In the genomic region with DNA sequence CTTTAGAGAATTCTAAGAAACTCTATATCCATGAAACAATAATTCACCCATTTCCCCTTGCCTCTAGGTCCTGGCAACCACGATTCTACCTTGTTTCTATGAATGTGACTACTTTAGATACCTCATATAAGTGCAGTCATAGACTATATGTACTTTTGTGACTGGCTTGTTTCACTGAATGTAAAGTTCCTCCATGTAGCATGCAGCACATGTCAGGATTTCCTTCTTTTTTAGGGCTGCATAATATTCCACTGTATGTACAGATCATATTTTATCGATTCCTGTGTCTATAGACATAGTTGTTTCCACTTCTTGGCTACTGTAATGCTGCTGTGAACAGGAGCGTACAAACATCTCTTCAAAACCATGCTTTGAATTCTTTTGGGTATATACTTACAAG, we compare ENCODE assay signal across 28 cellular contexts.
"Had no signal": no experiment of that assay in that cellular context is flagged by ENCODE, and none has a peak within 500 bp of the region (broad histone marks: within the 10 kb centered on the region; RNA-seq: fewer than 3 reads in every experiment).

No MANE protein-coding gene starts in this region.

- H3K4me1 Mint-ChIP-seq: nephron, neural progenitor cell had no signal

- H3K4me1 ChIP-seq: neural progenitor cell, parathyroid adenoma, psoas muscle, sigmoid colon, thyroid gland, tibial nerve, upper lobe of left lung, vagina had no signal

- H3K27ac Mint-ChIP-seq: natural killer cell; nephron; neural progenitor cell; progenitor cell of endocrine pancreas; stimulated activated effector memory CD8-positive, alpha-beta T cell treated with anti-CD3 and anti-CD28 coated beads, Interleukin-12 subunit alpha, Interleukin-12 subunit beta, amount 100 ng/mL, for 72 hours; stimulated activated naive B cell treated with anti-CD40 and anti-IgM and Interleukin-4, amounts not matched to agents 10 μg/mL and 1 μg/mL and 100 μg/mL, for 72 hours; stimulated activated naive CD8-positive, alpha-beta T cell treated with anti-CD3 and anti-CD28 coated beads, Interleukin-15, Interleukin-2, amounts not matched to agents 100 ng/mL and 50 ng/mL, for 24 hours had no signal

- H3K9ac ChIP-seq: neural progenitor cell, parathyroid adenoma had no signal

- H3K9me3 Mint-ChIP-seq: natural killer cell; stimulated activated effector memory CD8-positive, alpha-beta T cell treated with anti-CD3 and anti-CD28 coated beads, Interleukin-12 subunit alpha, Interleukin-12 subunit beta, amount 100 ng/mL, for 72 hours; stimulated activated naive CD8-positive, alpha-beta T cell treated with anti-CD3 and anti-CD28 coated beads, Interleukin-15, Interleukin-2, amounts not matched to agents 100 ng/mL and 50 ng/mL, for 24 hours had no signal

- H3K36me3 ChIP-seq: ovary had no signal

- FAIRE-seq: urothelium cell line had no signal

- H3K4me3 ChIP-seq: neural progenitor cell, ovary, psoas muscle, right lobe of liver, sigmoid colon, stomach, thoracic aorta, thyroid gland, tibial nerve, upper lobe of left lung, vagina had no signal

- H3K27me3 ChIP-seq: neural progenitor cell, ovary, right lobe of liver, sigmoid colon, stomach, thyroid gland, tibial nerve, upper lobe of left lung, vagina had no signal

- H2AFZ ChIP-seq: neural progenitor cell, parathyroid adenoma had no signal

- H3K4me3 Mint-ChIP-seq: natural killer cell; nephron; neural progenitor cell; stimulated activated effector memory CD8-positive, alpha-beta T cell treated with anti-CD3 and anti-CD28 coated beads, Interleukin-12 subunit alpha, Interleukin-12 subunit beta, amount 100 ng/mL, for 72 hours; stimulated activated naive B cell treated with anti-CD40 and anti-IgM and Interleukin-4, amounts not matched to agents 10 μg/mL and 1 μg/mL and 100 μg/mL, for 72 hours; stimulated activated naive CD8-positive, alpha-beta T cell treated with anti-CD3 and anti-CD28 coated beads, Interleukin-15, Interleukin-2, amounts not matched to agents 100 ng/mL and 50 ng/mL, for 24 hours had no signal

- ATAC-seq: natural killer cell; psoas muscle; right cardiac atrium; right lobe of liver; stimulated activated effector memory CD8-positive, alpha-beta T cell treated with anti-CD3 and anti-CD28 coated beads, Interleukin-12 subunit alpha, Interleukin-12 subunit beta, amount 100 ng/mL, for 72 hours; stimulated activated naive B cell treated with anti-CD40 and anti-IgM and Interleukin-4, amounts not matched to agents 10 μg/mL and 1 μg/mL and 100 μg/mL, for 72 hours had no signal

- H3K27me3 Mint-ChIP-seq: progenitor cell of endocrine pancreas; stimulated activated naive B cell treated with anti-CD40 and anti-IgM and Interleukin-4, amounts not matched to agents 10 μg/mL and 1 μg/mL and 100 μg/mL, for 72 hours; stimulated activated naive CD8-positive, alpha-beta T cell treated with anti-CD3 and anti-CD28 coated beads, Interleukin-15, Interleukin-2, amounts not matched to agents 100 ng/mL and 50 ng/mL, for 24 hours had no signal

- DNase-seq: natural killer cell; occipital lobe; ovary; posterior cingulate gyrus; psoas muscle; right cardiac atrium; right lobe of liver; sigmoid colon; small intestine; stimulated activated CD4-positive, alpha-beta T cell treated with anti-CD3 and anti-CD28 coated beads, Interleukin-15, amount 100 ng/mL, for 24 hours; stimulated activated CD4-positive, alpha-beta T cell treated with anti-CD3 and anti-CD28 coated beads, Interleukin-2, amount 100 ng/mL, for 24 hours; stimulated activated CD4-positive, alpha-beta T cell treated with anti-CD3 and anti-CD28 coated beads, Interleukin-2, amount 100 ng/mL, for 48 hours; stimulated activated CD4-positive, alpha-beta T cell treated with anti-CD3 and anti-CD28 coated beads, Interleukin-4, amount 100 ng/mL, for 24 hours; stimulated activated naive B cell treated with anti-CD40 and anti-IgM and Interleukin-4, amounts not matched to agents 10 μg/mL and 1 μg/mL and 100 μg/mL, for 72 hours; stimulated activated naive CD4-positive, alpha-beta T cell treated with Interleukin-2 at 50 U/mL for 16 hours; stomach; thyroid gland; upper lobe of left lung had no signal

- H3K4me2 ChIP-seq: neural progenitor cell had no signal

- H3K9me3 ChIP-seq: psoas muscle, right lobe of liver, sigmoid colon, stomach, thoracic aorta, thyroid gland, tibial nerve, upper lobe of left lung, vagina had no signal

- H3K27ac ChIP-seq: neural progenitor cell, ovary, parathyroid adenoma, psoas muscle, right lobe of liver, sigmoid colon, stomach, thyroid gland, tibial nerve, upper lobe of left lung, vagina had no signal
